In the genomic region with DNA sequence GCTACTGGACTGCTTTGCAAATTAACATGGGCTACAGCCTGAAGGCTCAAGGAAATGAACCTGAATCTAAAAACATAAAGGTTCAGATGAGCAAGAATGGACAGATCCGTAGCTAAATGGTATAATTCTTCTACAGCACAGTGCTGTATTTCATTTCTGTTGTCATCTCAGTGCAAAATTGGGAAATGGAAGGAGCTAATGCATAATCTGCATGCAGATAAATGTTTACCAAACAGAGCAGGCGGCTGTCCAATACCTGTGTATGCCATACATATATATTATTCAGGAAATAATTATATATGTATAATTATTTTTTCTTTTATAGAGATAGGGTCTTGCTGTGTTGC, we compare ENCODE assay signal across 14 cellular contexts. TPM values are rescaled to one million over a fixed set of nuclear protein-coding genes. Genes with fewer than 3 reads are reported as not detected.
DNase-seq lines count a peak whose midpoint lies in the region; ATAC-seq, FAIRE-seq and TF ChIP-seq lines count a peak whose summit lies in the region.
"Had no signal": no experiment of that assay in that cellular context is flagged by ENCODE, and none has a peak within 500 bp of the region (broad histone marks: within the 10 kb centered on the region; RNA-seq: fewer than 3 reads in every experiment).

No MANE protein-coding gene starts in this region.

- TF ChIP-seq POLR2A in GM12878 (IDR thresholded peaks at IDR 0.05; ENCODE audit: low read depth, low read length) = no peak

- H3K4me3 Mint-ChIP-seq in CD4-positive, alpha-beta T cell = peak overlapping the region; percentile 50
- peak overlapping the region in 2 of 4 donors; percentile 34 to 36 for H3K4me3 Mint-ChIP-seq in IgD-negative memory B cell
- H3K4me3 Mint-ChIP-seq: activated CD4-positive, alpha-beta T cell treated with anti-CD3 and anti-CD28 coated beads, Interleukin-2, amount 10 ng/mL, durations not matched to agents 7 days and 5 days; activated naive CD8-positive, alpha-beta T cell treated with anti-CD3 and anti-CD28 coated beads, Interleukin-2, amount 50 U/mL, for 24 hours had no signal

- DNase-seq in CD4-positive, alpha-beta T cell = no peak
- DNase-seq in GM12878 (ENCODE audit: low read depth, low spot score) = no peak
- no peak for DNase-seq in NK-92 (lab: John Stamatoyannopoulos, UW; ENCODE audit: unreplicated experiment)

- H3K9me2 ChIP-seq in neural cell (ENCODE audit: insufficient read depth, low read length) = no peaks in the 10 kb centered on the region

- POLR2A ChIA-PET in CD4-positive, alpha-beta T cell (lab: Charles Lee) = interaction anchor here (0.6 to 1.4 kb wide), 5 partner anchors 36 to 717 kb away, joined by 3 to 5 read pairs (median 3); a partner anchor contains a TSS
- POLR2A ChIA-PET in GM12878 (lab: Charles Lee) = interaction anchor here (0.5 to 1.2 kb wide), 4 partner anchors 14 to 368 kb away, joined by 3 to 6 read pairs (median 3); no protein-coding TSS in a partner anchor

- no peaks in the 10 kb centered on the region for H3K27me3 Mint-ChIP-seq in CD4-positive, alpha-beta T cell
- no peaks in the 10 kb centered on the region for H3K27me3 Mint-ChIP-seq in IgD-negative memory B cell
- H3K27me3 Mint-ChIP-seq: activated naive CD8-positive, alpha-beta T cell treated with anti-CD3 and anti-CD28 coated beads, Interleukin-2, amount 50 U/mL, for 24 hours had no signal

- WGBS in GM12878 (ENCODE audit: insufficient coverage, insufficient replicate concordance, low lambda C conversion rate, missing lambda C conversion rate) = 0% methylated on average over 2 of the region's 2 CpGs

- no peak for TF ChIP-seq EP300 in GM12878 (IDR thresholded peaks at IDR 0.05; ENCODE audit: borderline replicate concordance in 1 of 2, control insufficient read depth in 1 of 2, low read depth in 2 of 2, low read length in 2 of 2)
- no peak for TF ChIP-seq EP300 in neural cell (conservative IDR thresholded peaks at IDR 0.05; ENCODE audit: poor library complexity, severe bottlenecking)

- no peak for FAIRE-seq in GM12878 (lab: Jason Lieb, UNC)
- FAIRE-seq: bronchial epithelial cell had no signal

- peak overlapping the region; percentile 79 for H3K27ac Mint-ChIP-seq in CD4-positive, alpha-beta T cell
- peak overlapping the region in 2 of 3 donors; percentile 24 to 81 for H3K27ac Mint-ChIP-seq in IgD-negative memory B cell
- H3K27ac Mint-ChIP-seq: activated CD4-positive, alpha-beta T cell treated with anti-CD3 and anti-CD28 coated beads, Interleukin-2, amount 10 ng/mL, durations not matched to agents 7 days and 5 days; activated naive CD8-positive, alpha-beta T cell treated with anti-CD3 and anti-CD28 coated beads, Interleukin-2, amount 50 U/mL, for 24 hours had no signal

- H4K20me1 ChIP-seq in GM12878 (ENCODE audit: control insufficient read depth, insufficient read depth) (no peaks in the 10 kb centered on the region), neural cell (ENCODE audit: insufficient read depth) (no peaks in the 10 kb centered on the region)

- no peak for ATAC-seq in CD4-positive, alpha-beta T cell (ENCODE audit: poor library complexity)
- no peak for ATAC-seq in GM12878
- no peak for ATAC-seq in GM19324 (IDR thresholded peaks at IDR 0.05; ENCODE audit: low FRiP score, unreplicated experiment)
- no peak for ATAC-seq in HG03354 (IDR thresholded peaks at IDR 0.05; ENCODE audit: poor library complexity, severe bottlenecking, unreplicated experiment)
- no peak for ATAC-seq in GM18861 (IDR thresholded peaks at IDR 0.05; ENCODE audit: unreplicated experiment)

- H3K4me1 Mint-ChIP-seq in CD4-positive, alpha-beta T cell (ENCODE audit: low read depth) = peaks cover 20% of the 10 kb centered on the region
- peaks cover 12 to 18% (median 12%) of the 10 kb centered on the region in 3 donors for H3K4me1 Mint-ChIP-seq in IgD-negative memory B cell

- no peak for TF ChIP-seq RAD21 in GM12878 (IDR thresholded peaks at IDR 0.05; ENCODE audit: insufficient read depth, low read depth, low read length)
- peak; percentile 31 for TF ChIP-seq RAD21 in neural cell (conservative IDR thresholded peaks at IDR 0.05)

- RAD21 ChIA-PET in GM12878 (lab: Charles Lee; ENCODE audit: unreplicated experiment) = interaction anchor here (0.6 to 1.5 kb wide), 19 partner anchors 9 to 683 kb away, joined by 3 to 9 read pairs (median 4); a partner anchor contains a TSS

- no TSS peak for BruUV-seq in GM12878 (replicated peaks; lab: Mats Ljungman, UMichigan)

- H3K27ac ChIP-seq in CD4-positive, alpha-beta T cell (ENCODE audit: low read depth, low read length) = no peak overlapping the region
- no peak overlapping the region for H3K27ac ChIP-seq in GM12878 (ENCODE audit: control insufficient read depth, insufficient read depth)
- H3K27ac ChIP-seq in neural cell (ENCODE audit: low read length) = no peak overlapping the region
- H3K27ac ChIP-seq: suprapubic skin, WERI-Rb-1 had no signal

- H2AFZ ChIP-seq in GM12878 (ENCODE audit: control insufficient read depth, low read depth, low read length) (peak overlapping the region; percentile 22; the same call in 1 of the 2 replicates), neural cell (ENCODE audit: low read depth, low read length) (no peak overlapping the region)

- intact Hi-C loops in CD4-positive, alpha-beta T cell (cut with DNase I, micrococcal nuclease) = loop anchor here (1.0 to 10.0 kb wide), 13 partner anchors 115 to 1825 kb away; a partner anchor contains a TSS
- intact Hi-C loops in GM12878 (cut with micrococcal nuclease; ENCODE audit: unreplicated experiment) = loop anchor here (1.0 to 2.0 kb wide), 2 partner anchors 53 to 683 kb away; no protein-coding TSS in a partner anchor

- H3K4me2 ChIP-seq in GM12878 (ENCODE audit: control insufficient read depth, insufficient read depth) (no peak overlapping the region), neural cell (ENCODE audit: low read length) (no peak overlapping the region)

- in situ Hi-C loops in GM12878 (cut with MboI) = loop anchor here (10.0 kb wide), 1 partner anchor 685 kb away; no protein-coding TSS in a partner anchor

- no peak overlapping the region for H3K4me3 ChIP-seq in GM12878
- no peak overlapping the region for H3K4me3 ChIP-seq in neural cell (ENCODE audit: low read length)
- H3K4me3 ChIP-seq: suprapubic skin had no signal

- H3K79me2 ChIP-seq in GM12878 (ENCODE audit: control insufficient read depth, insufficient read depth, low read length) (peaks cover 8% of the 10 kb centered on the region), neural cell (replicated peaks; ENCODE audit: insufficient read depth, low read length) (peaks cover 4% of the 10 kb centered on the region)

- H3K36me3 ChIP-seq in GM12878 (ENCODE audit: control insufficient read depth in 2 of 2, insufficient read depth in 2 of 2, low read length in 1 of 2) (no peaks in the 10 kb centered on the region), neural cell (ENCODE audit: insufficient read depth, low read length) (no peaks in the 10 kb centered on the region)
- H3K36me3 ChIP-seq: suprapubic skin had no signal

- CTCF ChIA-PET in CD4-positive, alpha-beta T cell (lab: Charles Lee) = interaction anchor here (0.6 to 1.4 kb wide), 18 partner anchors 13 to 1215 kb away, joined by 3 to 5 read pairs (median 3); a partner anchor contains a TSS
- CTCF ChIA-PET in GM12878 (lab: Yijun Ruan, JAX) = interaction anchor here (0.6 to 2.4 kb wide), 40 partner anchors 8 to 808 kb away, joined by 3 to 41 read pairs (median 4); a partner anchor contains a TSS

- no peaks in the 10 kb centered on the region for H3K4me1 ChIP-seq in GM12878 (ENCODE audit: control insufficient read depth, insufficient read depth, low read length)

- H3K27me3 ChIP-seq in CD4-positive, alpha-beta T cell (ENCODE audit: control insufficient read depth, insufficient read depth, low read length) = no peaks in the 10 kb centered on the region
- H3K27me3 ChIP-seq in GM12878 (replicated peaks in 1 of 2; ENCODE audit: control insufficient read depth in 2 of 2, insufficient read depth in 2 of 2, low read length in 1 of 2) = no peaks in the 10 kb centered on the region
- H3K27me3 ChIP-seq in neural cell (ENCODE audit: insufficient read depth, low read depth, low read length) = no peaks in the 10 kb centered on the region
- H3K27me3 ChIP-seq: suprapubic skin had no signal

- no peak overlapping the region for H3K9ac ChIP-seq in GM12878 (ENCODE audit: control insufficient read depth, insufficient read depth, low read length)
- H3K9ac ChIP-seq in neural cell (ENCODE audit: low read length) = no peak overlapping the region

- H3K36me3 Mint-ChIP-seq in CD4-positive, alpha-beta T cell (ENCODE audit: low read depth) = peaks cover 15% of the 10 kb centered on the region
- no peaks in the 10 kb centered on the region for H3K36me3 Mint-ChIP-seq in IgD-negative memory B cell

- H3K9me3 ChIP-seq in CD4-positive, alpha-beta T cell (ENCODE audit: control insufficient read depth, low read length) = no peaks in the 10 kb centered on the region
- no peaks in the 10 kb centered on the region for H3K9me3 ChIP-seq in GM12878 (replicated peaks; ENCODE audit: control insufficient read depth, insufficient read depth, low read length)
- no peaks in the 10 kb centered on the region for H3K9me3 ChIP-seq in neural cell (ENCODE audit: low read length)
- H3K9me3 ChIP-seq: suprapubic skin had no signal

- H3K9me3 Mint-ChIP-seq in CD4-positive, alpha-beta T cell = peaks cover 1% of the 10 kb centered on the region
- H3K9me3 Mint-ChIP-seq in IgD-negative memory B cell = no peaks in the 10 kb centered on the region
- H3K9me3 Mint-ChIP-seq: activated CD4-positive, alpha-beta T cell treated with anti-CD3 and anti-CD28 coated beads, Interleukin-2, amount 10 ng/mL, durations not matched to agents 7 days and 5 days; CD4-positive, CD25-positive, alpha-beta regulatory T cell had no signal

- SMC1A ChIA-PET in GM12878 (lab: Charles Lee; ENCODE audit: uncharacterized antibody, unreplicated experiment) = interaction anchor here (0.6 to 2.3 kb wide), 20 partner anchors 9 to 859 kb away, joined by 3 to 14 read pairs (median 4); a partner anchor contains a TSS

- TF ChIP-seq CTCF in CD4-positive, alpha-beta T cell (IDR thresholded peaks at IDR 0.05) = no peak
- no peak for TF ChIP-seq CTCF in GM12878 (IDR thresholded peaks at IDR 0.05 in 2 of 3, conservative IDR thresholded peaks at IDR 0.05 in 1 of 3; ENCODE audit: control insufficient read depth in 2 of 3, extremely low read depth in 1 of 3, insufficient read depth in 1 of 3, low read depth in 3 of 3, low read length in 3 of 3)
- TF ChIP-seq CTCF in neural cell (IDR thresholded peaks at IDR 0.05; ENCODE audit: poor library complexity, severe bottlenecking) = peak; percentile 22

- H3F3A ChIP-seq in neural cell (ENCODE audit: insufficient read depth, low read length, poor library complexity, severe bottlenecking) = no peaks in the 10 kb centered on the region

RNA-seq across cellular contexts. Expression of a gene that starts 4.3 kb away (rescaled TPM):
- 100 to 1,000 TPM; 354 to 366 TPM for total RNA-seq in CD4-positive, alpha-beta T cell
- polyA plus RNA-seq in IgD-negative memory B cell (126 TPM), GM12878 (2011; rRNA removed) (253 and 311 TPM in 2 replicates), GM12878 (2014; fragmentation: Illumina TruSeq; extraction: Trizol) (357 and 449 TPM in 2 replicates), GM12878 (2014; fragmentation: Nextera tagmentation; extraction: Ambion mirVana) (100 to 1,000 TPM; 145 to 294 TPM), GM12878 (2014; rRNA removed) (329 and 337 TPM in 2 replicates), GM12878 (2016; fragmentation: Nextera tagmentation; extraction: Ambion mirVana) (100 to 1,000 TPM; 440 to 455 TPM), neural cell (270 and 280 TPM in 2 replicates)
- 198 and 218 TPM in 2 replicates for total RNA-seq in GM12878 (2013; cell fraction: nucleolus; rRNA removed)
- total RNA-seq in GM12878 (2014; rRNA removed) (412 and 440 TPM in 2 replicates), GM12878 (2014; rRNA removed; fragmentation: Illumina TruSeq; extraction: Trizol) (386 and 395 TPM in 2 replicates), GM12878 (2021) (307 and 347 TPM in 2 replicates)
- polyA plus RNA-seq in GM12878 (2011; ENCODE audit: low read depth) = 185 TPM
- 199 and 201 TPM in 2 replicates for polyA plus RNA-seq in GM12878 (2011; cell fraction: cytosol; rRNA removed)
- polyA plus RNA-seq in GM12878 (2011; cell fraction: nucleus; rRNA removed) = 151 and 212 TPM in 2 replicates
- polyA plus RNA-seq in GM12878 (2012) = 147 and 164 TPM in 2 replicates
- polyA minus RNA-seq in GM12878 (2011; rRNA and poly(A)+ RNA removed) = 326 and 330 TPM in 2 replicates
- 143 and 157 TPM in 2 replicates for polyA minus RNA-seq in GM12878 (2011; cell fraction: cytosol; rRNA and poly(A)+ RNA removed)
- polyA minus RNA-seq in GM12878 (2011; cell fraction: nucleus; rRNA and poly(A)+ RNA removed) = 87.9 and 144 TPM in 2 replicates
- 253 and 263 TPM in 2 replicates for polyA minus RNA-seq in neural cell

RNA-seq across cellular contexts. Expression of a gene that starts 36.5 kb away (rescaled TPM):
- 100 to 1,000 TPM; 178 to 187 TPM for total RNA-seq in CD4-positive, alpha-beta T cell
- polyA plus RNA-seq in IgD-negative memory B cell (32.0 TPM), GM12878 (2011; rRNA removed) (77.4 and 106 TPM in 2 replicates), GM12878 (2014; fragmentation: Illumina TruSeq; extraction: Trizol) (145 and 187 TPM in 2 replicates), GM12878 (2014; fragmentation: Nextera tagmentation; extraction: Ambion mirVana) (10 to 100 TPM; 29.8 to 44.9 TPM), GM12878 (2014; rRNA removed) (84.5 and 123 TPM in 2 replicates), GM12878 (2016; fragmentation: Nextera tagmentation; extraction: Ambion mirVana) (100 to 1,000 TPM; 106 to 111 TPM), neural cell (56.9 and 62.1 TPM in 2 replicates)
- 30.4 and 34.7 TPM in 2 replicates for total RNA-seq in GM12878 (2013; cell fraction: nucleolus; rRNA removed)
- total RNA-seq in GM12878 (2014; rRNA removed) (98.2 and 109 TPM in 2 replicates), GM12878 (2014; rRNA removed; fragmentation: Illumina TruSeq; extraction: Trizol) (110 and 128 TPM in 2 replicates), GM12878 (2021) (130 and 138 TPM in 2 replicates)
- 45.0 TPM for polyA plus RNA-seq in GM12878 (2011; ENCODE audit: low read depth)
- polyA plus RNA-seq in GM12878 (2011; cell fraction: cytosol; rRNA removed) = 38.1 and 39.0 TPM in 2 replicates
- 31.6 and 37.7 TPM in 2 replicates for polyA plus RNA-seq in GM12878 (2011; cell fraction: nucleus; rRNA removed)
- polyA plus RNA-seq in GM12878 (2012) = 51.8 and 57.1 TPM in 2 replicates
- polyA minus RNA-seq in GM12878 (2011; rRNA and poly(A)+ RNA removed) = 72.4 and 95.8 TPM in 2 replicates
- 24.5 and 33.8 TPM in 2 replicates for polyA minus RNA-seq in GM12878 (2011; cell fraction: cytosol; rRNA and poly(A)+ RNA removed)
- polyA minus RNA-seq in GM12878 (2011; cell fraction: nucleus; rRNA and poly(A)+ RNA removed) = 15.0 and 19.1 TPM in 2 replicates
- 83.9 and 84.7 TPM in 2 replicates for polyA minus RNA-seq in neural cell
